In the genomic region with DNA sequence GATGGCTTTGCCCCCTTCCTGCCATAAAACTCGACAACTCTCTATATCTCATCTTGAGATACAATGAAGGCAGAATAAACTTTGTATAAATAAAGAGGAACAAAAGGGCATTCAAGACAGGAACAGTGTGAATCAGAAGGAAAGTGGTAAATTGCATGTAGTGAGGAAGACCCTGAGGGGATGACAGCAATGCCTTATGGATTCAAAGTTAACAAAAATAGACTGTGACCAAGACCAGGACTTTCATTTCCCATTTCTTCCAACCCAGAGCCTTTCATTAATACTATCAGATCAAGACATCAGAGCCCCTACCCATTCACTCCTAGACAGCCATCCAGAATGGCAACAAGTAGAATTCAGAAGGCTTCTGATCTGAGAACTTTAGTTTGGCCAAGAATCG, we compare ENCODE assay signal across 21 cellular contexts. TPM values are rescaled to one million over a fixed set of nuclear protein-coding genes. Genes with fewer than 3 reads are reported as not detected.
DNase-seq lines count a peak whose midpoint lies in the region; ATAC-seq, FAIRE-seq and TF ChIP-seq lines count a peak whose summit lies in the region.
"Had no signal": no experiment of that assay in that cellular context is flagged by ENCODE, and none has a peak within 500 bp of the region (broad histone marks: within the 10 kb centered on the region; RNA-seq: fewer than 3 reads in every experiment).

No MANE protein-coding gene starts in this region.

- FAIRE-seq in GM12891 (lab: Jason Lieb, UNC): no peak
- FAIRE-seq: A204.1, RCC 7860 had no signal

- no peaks in the 10 kb centered on the region for H3K9me2 ChIP-seq in OCI-LY7 (ENCODE audit: insufficient read depth, low read length)

- no peak overlapping the region for H3K4me3 ChIP-seq in OCI-LY7 (ENCODE audit: low read depth, low read length, poor library complexity, severe bottlenecking)
- H3K4me3 ChIP-seq: SJSA1 had no signal

- peaks cover 7% of the 10 kb centered on the region for H3K9me3 Mint-ChIP-seq in osteocyte (ENCODE audit: unreplicated experiment)

- intact Hi-C loops in OCI-LY7 (cut with micrococcal nuclease; ENCODE audit: unreplicated experiment): no loop called here

- ATAC-seq in HG03045 (IDR thresholded peaks at IDR 0.05; ENCODE audit: unreplicated experiment): peak; percentile 55
- ATAC-seq: Right ventricle myocardium inferior had no signal

- H3K27ac ChIP-seq in OCI-LY7 (ENCODE audit: low read depth, low read length, poor library complexity, severe bottlenecking): no peak overlapping the region
- H3K27ac ChIP-seq: SJSA1 had no signal

- H3K27me3 Mint-ChIP-seq in osteocyte (ENCODE audit: unreplicated experiment): no peaks in the 10 kb centered on the region

- no peaks in the 10 kb centered on the region for H3K9me3 ChIP-seq in OCI-LY7 (ENCODE audit: low read length)
- H3K9me3 ChIP-seq: BE2C, SJSA1 had no signal

- H2AFZ ChIP-seq in OCI-LY7 (ENCODE audit: low read length): no peak overlapping the region

- no peaks in the 10 kb centered on the region for H4K20me1 ChIP-seq in OCI-LY7 (ENCODE audit: insufficient read depth, low read length)

- H3K4me1 ChIP-seq in OCI-LY7 (ENCODE audit: insufficient read depth, low read length, poor library complexity, severe bottlenecking): no peaks in the 10 kb centered on the region
- H3K4me1 ChIP-seq: BE2C, SJSA1 had no signal

- CTCF ChIA-PET in OCI-LY7 (lab: Charles Lee; ENCODE audit: unreplicated experiment): no interaction called here

- no peaks in the 10 kb centered on the region for H3K79me2 ChIP-seq in OCI-LY7 (ENCODE audit: insufficient read depth, low read depth, low read length)

- no peak overlapping the region for H3K4me2 ChIP-seq in OCI-LY7 (ENCODE audit: low read length)

- peaks cover 15% of the 10 kb centered on the region for H3K4me1 Mint-ChIP-seq in osteocyte (ENCODE audit: unreplicated experiment)

- peak overlapping the region; percentile 55 for H3K27ac Mint-ChIP-seq in osteocyte (ENCODE audit: unreplicated experiment)
- H3K27ac Mint-ChIP-seq: T-helper 1 cell treated with Interleukin-12 subunit alpha and Interleukin-12 subunit beta and Interleukin-4 antibody, amounts not matched to agents 30 μg/mL and 1 μg/mL, for 36 hours had no signal

- TF ChIP-seq CTCF in osteocyte (IDR thresholded peaks at IDR 0.05): no peak
- TF ChIP-seq CTCF in OCI-LY7 (conservative IDR thresholded peaks at IDR 0.05; ENCODE audit: low read length): no peak

- in situ Hi-C loops in SK-MEL-5 (cut with HindIII; ENCODE audit: low pct_unique_long_range_greater_than_20kb, low sequenced_read_pairs): no loop called here

- no TSS peak for BruUV-seq in OCI-LY7 (replicated peaks; lab: Mats Ljungman, UMichigan)

- H3K4me3 Mint-ChIP-seq in osteocyte (ENCODE audit: unreplicated experiment): no peak overlapping the region
- H3K4me3 Mint-ChIP-seq: T-helper 1 cell treated with Interleukin-12 subunit alpha and Interleukin-12 subunit beta and Interleukin-4 antibody, amounts not matched to agents 30 μg/mL and 1 μg/mL, for 36 hours had no signal

- H3K36me3 ChIP-seq in OCI-LY7 (ENCODE audit: insufficient read depth, low read length): no peaks in the 10 kb centered on the region
- H3K36me3 ChIP-seq: BE2C, SJSA1 had no signal

- POLR2A ChIA-PET in OCI-LY7 (lab: Charles Lee): no interaction called here

- DNase-seq in GM12891 (ENCODE audit: insufficient read length, low spot score) (no peak), SK-MEL-5 (ENCODE audit: low read depth, low spot score) (peak; percentile 75), osteocyte (ENCODE audit: extremely low spot score, unreplicated experiment) (no peak), SKM-1 treated with dmso at 0.1 percent for 144 hours (lab: John Stamatoyannopoulos, UW; ENCODE audit: unreplicated experiment) (no peak), NCI-H2029 treated with DMSO at 0.1 percent for 48 hours (lab: John Stamatoyannopoulos, UW) (no peak), OCI-LY7 (ENCODE audit: low spot score) (no peak)
- DNase-seq: BE2C, COR-L47, DMS79 treated with DMSO at 0.1 percent for 48 hours, IMR-90, NCI-H1417, NCI-H187 treated with DMSO at 0.1 percent for 48 hours, NCI-H510A, OCI-M1, T1000 had no signal

- no peak for TF ChIP-seq POLR2A in GM12891 (IDR thresholded peaks at IDR 0.05; ENCODE audit: low read depth, low read length)

- H3K36me3 Mint-ChIP-seq in osteocyte (ENCODE audit: unreplicated experiment): no peaks in the 10 kb centered on the region

TF ChIP-seq in GM12891, 5 proteins besides CTCF, POLR2A, EP300 and RAD21:
- TF ChIP-seq SPI1 (IDR thresholded peaks at IDR 0.05; ENCODE audit: low read depth, low read length) (peak; percentile 83), TAF1 (IDR thresholded peaks at IDR 0.05; ENCODE audit: low read depth, low read length) (no peak), PAX5 (IDR thresholded peaks at IDR 0.05; ENCODE audit: insufficient read depth, low read length, severe bottlenecking) (no peak)

RNA-seq across cellular contexts. Expression of a gene that starts 46.4 kb away (rescaled TPM):
- polyA plus RNA-seq in GM12891 (2012; ENCODE audit: low read depth, missing spikeins): 0.24 TPM
- 7.3 and 8.8 TPM in 2 replicates for total RNA-seq in SK-MEL-5 (2014; rRNA removed; shearing (Covaris generic))
- 5.2 and 10.4 TPM in 2 replicates for polyA plus RNA-seq in SK-MEL-5 (2015; cell fraction: cytosol; rRNA removed)
- 13.4 and 22.4 TPM in 2 replicates for polyA plus RNA-seq in SK-MEL-5 (2015; cell fraction: nucleus; rRNA removed)
- total RNA-seq in osteocyte (55.0 and 57.3 TPM in 2 replicates), OCI-LY7 (2022) (0.35 and 0.88 TPM in 2 replicates)
- total RNA-seq in OCI-LY7 (2014; rRNA removed; shearing (Covaris generic)): 0.70 and 1.1 TPM in 2 replicates
